Comparison of ENCODE assay signal across 10 cellular contexts in the genomic region with DNA sequence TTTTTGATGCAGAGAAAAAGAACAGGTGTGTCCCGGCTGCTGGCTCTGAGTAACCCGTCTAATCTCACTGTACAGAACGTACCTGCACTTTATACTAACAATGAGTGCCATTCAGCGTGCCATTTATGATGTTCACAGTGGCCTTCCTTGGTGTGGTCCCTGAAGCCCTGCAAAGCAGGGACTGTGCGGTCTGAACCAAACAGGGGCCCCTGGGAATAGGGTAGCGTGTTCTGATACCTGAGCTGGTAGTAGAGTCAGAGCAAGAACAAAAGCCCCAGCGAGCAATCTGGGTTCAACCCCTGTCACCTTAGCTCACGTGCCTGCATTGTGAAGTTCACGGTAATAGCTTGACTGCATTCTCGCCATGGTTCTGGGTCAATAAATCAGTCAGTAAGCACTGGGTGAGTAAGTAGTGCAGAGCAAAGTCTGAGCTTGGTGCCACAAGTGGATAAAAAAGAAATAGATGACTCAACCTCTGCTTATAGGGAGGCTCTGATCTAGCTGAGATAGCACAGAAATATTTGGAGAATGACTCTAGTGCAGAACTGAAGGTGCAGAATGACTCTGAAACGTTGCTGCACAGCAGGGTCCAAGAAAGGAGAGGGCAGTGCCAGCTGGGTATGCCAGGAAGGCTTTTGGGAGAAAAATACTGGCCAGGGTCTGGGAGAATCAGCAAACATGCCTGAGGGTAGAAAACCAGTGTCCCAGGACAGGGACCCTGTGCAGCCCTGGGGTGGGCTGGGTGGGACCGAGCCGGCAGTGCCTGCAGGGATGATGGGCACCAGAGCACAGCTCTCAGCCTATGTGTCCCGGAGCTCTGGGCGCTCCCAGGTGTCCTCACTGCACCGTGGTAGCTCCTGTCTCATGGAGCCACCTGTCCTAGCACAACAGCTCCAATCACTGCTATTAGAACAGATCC.
DNase-seq lines count a peak whose midpoint lies in the region; ATAC-seq and TF ChIP-seq lines count a peak whose summit lies in the region.
"Had no signal": no experiment of that assay in that cellular context is flagged by ENCODE, and none has a peak within 500 bp of the region (broad histone marks: within the 10 kb centered on the region; RNA-seq: fewer than 3 reads in every experiment).

No MANE protein-coding gene starts in this region.

- POLR2A ChIA-PET in activated CD4-positive, alpha-beta T cell treated with anti-CD3 and anti-CD28 coated beads, Interleukin-2, amount 10 ng/mL, durations not matched to agents 7 days and 5 days (lab: Charles Lee), result no interaction called here

- peak overlapping the region; percentile 15 for H3K27ac Mint-ChIP-seq in activated CD4-positive, alpha-beta T cell treated with anti-CD3 and anti-CD28 coated beads, Interleukin-2, amount 10 ng/mL, durations not matched to agents 7 days and 5 days
- H3K27ac Mint-ChIP-seq: memory B cell; T-helper 1 cell treated with Interleukin-12 subunit alpha and Interleukin-12 subunit beta and Interleukin-4 antibody, amounts not matched to agents 30 μg/mL and 1 μg/mL, for 36 hours had no signal

- no peak overlapping the region for H3K4me3 Mint-ChIP-seq in activated CD4-positive, alpha-beta T cell treated with anti-CD3 and anti-CD28 coated beads, Interleukin-2, amount 10 ng/mL, durations not matched to agents 7 days and 5 days
- H3K4me3 Mint-ChIP-seq: memory B cell; T-helper 1 cell treated with Interleukin-12 subunit alpha and Interleukin-12 subunit beta and Interleukin-4 antibody, amounts not matched to agents 30 μg/mL and 1 μg/mL, for 36 hours had no signal

- DNase-seq in activated CD4-positive, alpha-beta T cell treated with anti-CD3 and anti-CD28 coated beads, Interleukin-2, amount 10 ng/mL, durations not matched to agents 7 days and 5 days, result no peak
- DNase-seq in activated CD4-positive, alpha-beta T cell treated with anti-CD3 and anti-CD28 coated beads, Interleukin-2, amount 50 U/mL, for 1 hour, result no peak
- DNase-seq in astrocyte of the spinal cord (ENCODE audit: low read depth, low spot score), result peak; percentile 74
- DNase-seq in omental fat pad (ENCODE audit: low spot score), result no peak
- DNase-seq in cerebellum (ENCODE audit: low spot score), result no peak
- DNase-seq in SHP77 (lab: John Stamatoyannopoulos, UW), result no peak
- DNase-seq in NCI-H2171 treated with DMSO at 0.1 percent for 48 hours (lab: John Stamatoyannopoulos, UW), result no peak

- ATAC-seq in HG03460 (IDR thresholded peaks at IDR 0.05; ENCODE audit: unreplicated experiment) (peak; percentile 72), omental fat pad (ENCODE audit: low FRiP score) (peak; percentile 91)

- in situ Hi-C loops in astrocyte of the spinal cord (cut with HindIII; ENCODE audit: low sequenced_read_pairs), result no loop called here

- peaks cover 8% of the 10 kb centered on the region for H3K27me3 Mint-ChIP-seq in activated CD4-positive, alpha-beta T cell treated with anti-CD3 and anti-CD28 coated beads, Interleukin-2, amount 10 ng/mL, durations not matched to agents 7 days and 5 days

- peaks cover 48% of the 10 kb centered on the region for H3K4me1 Mint-ChIP-seq in activated CD4-positive, alpha-beta T cell treated with anti-CD3 and anti-CD28 coated beads, Interleukin-2, amount 10 ng/mL, durations not matched to agents 7 days and 5 days
- H3K4me1 Mint-ChIP-seq: memory B cell had no signal

- CTCF ChIA-PET in activated CD4-positive, alpha-beta T cell treated with anti-CD3 and anti-CD28 coated beads, Interleukin-2, amount 10 ng/mL, durations not matched to agents 7 days and 5 days (lab: Charles Lee), result interaction anchor here (0.9 to 1.3 kb wide), 2 partner anchors 336 to 367 kb away, joined by 3 read pairs; no protein-coding TSS in a partner anchor

- H3K9me3 Mint-ChIP-seq in activated CD4-positive, alpha-beta T cell treated with anti-CD3 and anti-CD28 coated beads, Interleukin-2, amount 10 ng/mL, durations not matched to agents 7 days and 5 days, result no peaks in the 10 kb centered on the region
- H3K9me3 Mint-ChIP-seq: memory B cell; T-helper 1 cell treated with Interleukin-12 subunit alpha and Interleukin-12 subunit beta and Interleukin-4 antibody, amounts not matched to agents 30 μg/mL and 1 μg/mL, for 36 hours had no signal

- H3K36me3 Mint-ChIP-seq in activated CD4-positive, alpha-beta T cell treated with anti-CD3 and anti-CD28 coated beads, Interleukin-2, amount 10 ng/mL, durations not matched to agents 7 days and 5 days (ENCODE audit: low read depth), result peaks cover 3% of the 10 kb centered on the region
- H3K36me3 Mint-ChIP-seq: memory B cell had no signal

- H3K4me3 ChIP-seq in astrocyte of the spinal cord (ENCODE audit: low read depth, low read length), result no peak overlapping the region

- TF ChIP-seq CTCF in astrocyte of the spinal cord (IDR thresholded peaks at IDR 0.05; ENCODE audit: low read depth, low read length) (no peak), omental fat pad (IDR thresholded peaks at IDR 0.05) (no peak)
